In the genomic region with DNA sequence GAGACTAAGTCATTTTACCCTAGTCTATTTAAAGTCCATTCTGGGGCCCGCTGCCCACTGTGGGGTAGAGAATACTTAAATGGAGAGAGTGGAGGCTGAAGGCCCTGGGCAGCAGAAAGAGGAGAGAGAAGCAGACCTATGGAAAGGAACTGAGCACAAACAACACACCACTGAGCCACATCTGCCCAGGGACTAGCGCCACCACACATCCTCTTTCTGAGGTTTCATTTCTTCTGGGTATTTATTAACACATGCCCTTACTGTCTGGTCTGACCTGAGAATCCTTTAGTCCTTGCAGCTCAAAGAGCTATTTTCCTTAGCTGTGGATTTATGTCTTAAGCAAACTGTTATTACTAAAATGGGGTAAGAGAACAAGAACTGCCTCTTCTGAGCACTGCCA, we compare ENCODE assay signal across 20 cellular contexts.
DNase-seq lines count a peak whose midpoint lies in the region; ATAC-seq and TF ChIP-seq lines count a peak whose summit lies in the region.
"Had no signal": no experiment of that assay in that cellular context is flagged by ENCODE, and none has a peak within 500 bp of the region (broad histone marks: within the 10 kb centered on the region; RNA-seq: fewer than 3 reads in every experiment).

No MANE protein-coding gene starts in this region.

- no peak overlapping the region for H3K4me3 ChIP-seq in GM06990 (replicated peaks; ENCODE audit: low read depth, low read length)
- no peak overlapping the region for H3K4me3 ChIP-seq in dorsolateral prefrontal cortex
- no peak overlapping the region for H3K4me3 ChIP-seq in upper lobe of left lung
- H3K4me3 ChIP-seq: hepatocyte, thoracic aorta had no signal

- no peaks in the 10 kb centered on the region for H3K4me1 ChIP-seq in upper lobe of left lung

- H3K27ac ChIP-seq in dorsolateral prefrontal cortex (no peak overlapping the region), upper lobe of left lung (no peak overlapping the region)
- H3K27ac ChIP-seq: 22Rv1, hepatocyte, thoracic aorta had no signal

- no peaks in the 10 kb centered on the region for H3K9me3 ChIP-seq in upper lobe of left lung
- H3K9me3 ChIP-seq: SK-N-SH, thoracic aorta had no signal

- TF ChIP-seq CTCF in GM06990 (IDR thresholded peaks at IDR 0.05; ENCODE audit: insufficient read depth, low read length, poor library complexity, severe bottlenecking) (peak; percentile 24), dorsolateral prefrontal cortex (IDR thresholded peaks at IDR 0.05 in 54 of 56, conservative IDR thresholded peaks at IDR 0.05 in 2 of 56; ENCODE audit: low read depth in 1 of 56, partially characterized antibody in 56 of 56) (no peak), upper lobe of left lung (IDR thresholded peaks at IDR 0.05) (no peak)

- no peak for TF ChIP-seq EP300 in upper lobe of left lung (IDR thresholded peaks at IDR 0.05)

- ATAC-seq in GM19372 (IDR thresholded peaks at IDR 0.05; ENCODE audit: low read depth, unreplicated experiment) (peak; percentile 58), HG02588 (IDR thresholded peaks at IDR 0.05; ENCODE audit: unreplicated experiment) (peak; percentile 77), HG03432 (IDR thresholded peaks at IDR 0.05; ENCODE audit: unreplicated experiment) (peak; percentile 71), upper lobe of left lung (ENCODE audit: low FRiP score in 2 of 2) (no peak)
- ATAC-seq: activated CD8-positive, alpha-beta memory T cell treated with anti-CD3 and anti-CD28 coated beads, Interleukin-2, amount 10 ng/mL, durations not matched to agents 7 days and 5 days; CD8-positive, alpha-beta T cell; esophagus mucosa; left lobe of liver had no signal

- DNase-seq in GM06990 (ENCODE audit: extremely low read depth, insufficient read length) (no peak), dorsolateral prefrontal cortex (no peak), EL (no peak), NOMO-1 (lab: John Stamatoyannopoulos, UW; ENCODE audit: unreplicated experiment in 2 of 2) (no peak), upper lobe of left lung (no peak)
- DNase-seq: activated CD8-positive, alpha-beta memory T cell treated with anti-CD3 and anti-CD28 coated beads, Interleukin-2, amount 10 ng/mL, durations not matched to agents 7 days and 5 days; caudate nucleus; CD8-positive, alpha-beta T cell; NCI-H2171 treated with DMSO at 0.1 percent for 48 hours; posterior cingulate gyrus; SK-N-SH; stimulated activated CD4-positive, alpha-beta T cell treated with anti-CD3 and anti-CD28 coated beads, Interleukin-12 subunit alpha, Interleukin-12 subunit beta, amount 100 ng/mL, for 4 hours had no signal

- intact Hi-C loops in dorsolateral prefrontal cortex (cut with DNase I), result no loop called here

- TF ChIP-seq POLR2A in upper lobe of left lung (IDR thresholded peaks at IDR 0.05), result no peak

- H3K36me3 ChIP-seq in GM06990 (ENCODE audit: control insufficient read depth, insufficient read depth, low read length) (no peaks in the 10 kb centered on the region), upper lobe of left lung (no peaks in the 10 kb centered on the region)
- H3K36me3 ChIP-seq: thoracic aorta had no signal

- WGBS in upper lobe of left lung, 2 donors, result 76 to 96% methylated on average over 2 of the region's 2 CpGs

- no peaks in the 10 kb centered on the region for H3K27me3 ChIP-seq in GM06990 (replicated peaks; ENCODE audit: control insufficient read depth, insufficient read depth, low read length)
- no peaks in the 10 kb centered on the region for H3K27me3 ChIP-seq in dorsolateral prefrontal cortex
- no peaks in the 10 kb centered on the region for H3K27me3 ChIP-seq in upper lobe of left lung
- H3K27me3 ChIP-seq: hepatocyte had no signal

Comparison
In these comparisons a context has a peak if more than half of its experiments do, and no peak if none do; other contexts are left out.
1. ATAC-seq: peak in GM19372 (single experiment), HG02588 (single experiment) and HG03432 (single experiment); none in upper lobe of left lung (0 of 2).